ENCODE assay signal across 1 cellular context in the genomic region with DNA sequence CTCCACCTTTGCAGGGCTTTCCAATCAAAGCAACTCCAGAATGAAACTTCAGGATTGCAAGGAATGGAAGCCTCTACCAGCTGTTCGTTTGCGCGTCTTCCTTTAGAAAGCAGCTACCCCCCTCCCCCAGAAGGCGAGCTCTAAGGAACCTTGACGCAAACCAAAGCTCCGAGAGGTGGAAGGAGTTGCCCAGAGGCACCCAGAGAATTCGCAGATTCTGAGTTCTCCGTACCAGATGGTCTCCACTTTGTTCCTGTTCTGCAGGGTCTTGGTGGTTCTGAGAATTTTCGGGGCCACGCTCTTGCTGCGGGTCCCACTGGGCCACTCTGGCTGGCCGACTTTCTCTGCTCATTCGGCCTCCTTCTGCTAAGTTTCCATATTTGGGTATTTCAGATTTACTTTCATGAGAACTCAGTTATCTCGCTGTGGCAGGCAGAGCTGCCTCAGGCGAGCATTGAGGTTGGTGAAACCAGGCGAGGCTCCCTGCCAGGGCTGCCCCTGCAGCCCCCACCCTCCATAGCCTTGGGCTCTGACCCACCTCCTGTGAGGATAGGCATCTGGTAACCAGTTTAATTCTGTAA.
TF ChIP-seq lines count a peak whose summit lies in the region.

No MANE protein-coding gene starts in this region.

TF ChIP-seq in IMR-90, 13 proteins besides CTCF, POLR2A, EP300 and RAD21:
- TF ChIP-seq RFX5 (IDR thresholded peaks at IDR 0.05; ENCODE audit: low read depth, low read length) (no peak), BHLHE40 (IDR thresholded peaks at IDR 0.05; ENCODE audit: low read depth, low read length) (no peak), MXI1 (IDR thresholded peaks at IDR 0.05; ENCODE audit: borderline replicate concordance, low read depth, low read length) (no peak), CEBPB (IDR thresholded peaks at IDR 0.05; ENCODE audit: low read depth, low read length) (no peak), SMC3 (IDR thresholded peaks at IDR 0.05; ENCODE audit: low read depth, low read length) (no peak), RCOR1 (IDR thresholded peaks at IDR 0.05; ENCODE audit: insufficient replicate concordance, low read length) (no peak), MAFK (IDR thresholded peaks at IDR 0.05; ENCODE audit: low read depth, low read length) (no peak), MAZ (IDR thresholded peaks at IDR 0.05; ENCODE audit: borderline replicate concordance, low read depth, low read length) (no peak), FOS (IDR thresholded peaks at IDR 0.05; ENCODE audit: low read depth, low read length) (no peak), NFE2L2 (IDR thresholded peaks at IDR 0.05; ENCODE audit: low read depth, low read length) (no peak), CHD1 (IDR thresholded peaks at IDR 0.05; ENCODE audit: low read depth, low read length) (no peak)
- TF ChIP-seq, protein P1, sequence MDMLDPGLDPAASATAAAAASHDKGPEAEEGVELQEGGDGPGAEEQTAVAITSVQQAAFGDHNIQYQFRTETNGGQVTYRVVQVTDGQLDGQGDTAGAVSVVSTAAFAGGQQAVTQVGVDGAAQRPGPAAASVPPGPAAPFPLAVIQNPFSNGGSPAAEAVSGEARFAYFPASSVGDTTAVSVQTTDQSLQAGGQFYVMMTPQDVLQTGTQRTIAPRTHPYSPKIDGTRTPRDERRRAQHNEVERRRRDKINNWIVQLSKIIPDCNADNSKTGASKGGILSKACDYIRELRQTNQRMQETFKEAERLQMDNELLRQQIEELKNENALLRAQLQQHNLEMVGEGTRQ (IDR thresholded peaks at IDR 0.05; ENCODE audit: low read depth, low read length) = no peak
- TF ChIP-seq, protein P2, sequence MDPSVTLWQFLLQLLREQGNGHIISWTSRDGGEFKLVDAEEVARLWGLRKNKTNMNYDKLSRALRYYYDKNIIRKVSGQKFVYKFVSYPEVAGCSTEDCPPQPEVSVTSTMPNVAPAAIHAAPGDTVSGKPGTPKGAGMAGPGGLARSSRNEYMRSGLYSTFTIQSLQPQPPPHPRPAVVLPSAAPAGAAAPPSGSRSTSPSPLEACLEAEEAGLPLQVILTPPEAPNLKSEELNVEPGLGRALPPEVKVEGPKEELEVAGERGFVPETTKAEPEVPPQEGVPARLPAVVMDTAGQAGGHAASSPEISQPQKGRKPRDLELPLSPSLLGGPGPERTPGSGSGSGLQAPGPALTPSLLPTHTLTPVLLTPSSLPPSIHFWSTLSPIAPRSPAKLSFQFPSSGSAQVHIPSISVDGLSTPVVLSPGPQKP (IDR thresholded peaks at IDR 0.05; ENCODE audit: borderline replicate concordance, low read depth, low read length) = no peak
TF ChIP-seq in IMR-90: peak in this region for 0.
